Comparison of ENCODE assay signal across 1 cellular context in genomic region chr1:212485895-212486590, GRCh38.
TF ChIP-seq lines count a peak whose summit lies in the region.

No MANE protein-coding gene starts in this region.

TF ChIP-seq in K562, 482 proteins besides CTCF, POLR2A, EP300 and RAD21 (continued from another document and continues in another):
- no peak for TF ChIP-seq ZNF79 (CRISPR knock-in tag; IDR thresholded peaks at IDR 0.05; ENCODE audit: low read depth)
- TF ChIP-seq HNRNPUL1 (IDR thresholded peaks at IDR 0.05; ENCODE audit: low read length): no peak
- no peak for TF ChIP-seq SMARCA5 (IDR thresholded peaks at IDR 0.05)
- no peak for TF ChIP-seq KDM4B (IDR thresholded peaks at IDR 0.05; ENCODE audit: borderline replicate concordance in 2 of 2, low read depth in 1 of 2)
- TF ChIP-seq TCF7 (IDR thresholded peaks at IDR 0.05; ENCODE audit: borderline replicate concordance): no peak
- TF ChIP-seq BRF1 (IDR thresholded peaks at IDR 0.05; ENCODE audit: borderline replicate concordance, extremely low read depth, insufficient read length): no peak
- no peak for TF ChIP-seq BRD4 (IDR thresholded peaks at IDR 0.05)
- no peak for TF ChIP-seq THRA (IDR thresholded peaks at IDR 0.05)
- TF ChIP-seq KAT7 (CRISPR knock-in tag; IDR thresholded peaks at IDR 0.05; ENCODE audit: borderline replicate concordance): no peak
- TF ChIP-seq MYBL2 (IDR thresholded peaks at IDR 0.05; ENCODE audit: low read depth): no peak
- TF ChIP-seq MYBL2 (CRISPR knock-in tag; IDR thresholded peaks at IDR 0.05; ENCODE audit: borderline replicate concordance): no peak
- no peak; the same call in 1 of the 2 replicates for TF ChIP-seq NCOR1 (IDR thresholded peaks at IDR 0.05)
- no peak for TF ChIP-seq ZNF512 (tag; IDR thresholded peaks at IDR 0.05)
- no peak for TF ChIP-seq ZFP91 (CRISPR knock-in tag; IDR thresholded peaks at IDR 0.05)
- TF ChIP-seq USF1 (CRISPR knock-in tag; IDR thresholded peaks at IDR 0.05): peak; percentile 53; the same call in 1 of the 2 replicates
- no peak for TF ChIP-seq SETDB1 (IDR thresholded peaks at IDR 0.05; ENCODE audit: low read length)
- no peak for TF ChIP-seq RBM14 (IDR thresholded peaks at IDR 0.05; ENCODE audit: borderline replicate concordance, insufficient read depth, low read depth, low read length)
- TF ChIP-seq ZNF184 (CRISPR knock-in tag; IDR thresholded peaks at IDR 0.05): no peak
- no peak for TF ChIP-seq MLLT1 (IDR thresholded peaks at IDR 0.05)
- no peak for TF ChIP-seq TBL1XR1 (IDR thresholded peaks at IDR 0.05; ENCODE audit: low read length in 2 of 2)
- no peak for TF ChIP-seq SRSF9 (IDR thresholded peaks at IDR 0.05; ENCODE audit: borderline replicate concordance, low read depth, low read length)
- no peak for TF ChIP-seq TRIM28 (IDR thresholded peaks at IDR 0.05)
- no peak for TF ChIP-seq ZNF197 (CRISPR knock-in tag; IDR thresholded peaks at IDR 0.05; ENCODE audit: low read depth)
- TF ChIP-seq DEAF1 (CRISPR knock-in tag; IDR thresholded peaks at IDR 0.05): no peak
- TF ChIP-seq ZNF561 (CRISPR knock-in tag; conservative IDR thresholded peaks at IDR 0.05): no peak
- TF ChIP-seq ZNF551 (CRISPR knock-in tag; IDR thresholded peaks at IDR 0.05): no peak
- no peak for TF ChIP-seq HDAC3 (IDR thresholded peaks at IDR 0.05; ENCODE audit: borderline replicate concordance, partially characterized antibody)
- TF ChIP-seq EHMT2 (IDR thresholded peaks at IDR 0.05): no peak
- TF ChIP-seq TCF15 (CRISPR knock-in tag; IDR thresholded peaks at IDR 0.05): no peak
- TF ChIP-seq KDM1A (IDR thresholded peaks at IDR 0.05): peak in 1 of 2 experiments; percentile 34; a peak in 2 of 4 replicates
- no peak for TF ChIP-seq FOXA3 (CRISPR knock-in tag; conservative IDR thresholded peaks at IDR 0.05 in 1 of 2, IDR thresholded peaks at IDR 0.05 in 1 of 2)
- TF ChIP-seq CSDE1 (IDR thresholded peaks at IDR 0.05): no peak
- no peak for TF ChIP-seq RBM39 (optimal IDR thresholded peaks at IDR 0.05; ENCODE audit: low read depth, low read length)
- no peak for TF ChIP-seq STAT5A (IDR thresholded peaks at IDR 0.05; ENCODE audit: borderline replicate concordance, low read length)
- TF ChIP-seq ARID2 (IDR thresholded peaks at IDR 0.05): no peak
- no peak for TF ChIP-seq PCBP2 (IDR thresholded peaks at IDR 0.05; ENCODE audit: low read depth, low read length, poor library complexity, severe bottlenecking)
- TF ChIP-seq TBP (optimal IDR thresholded peaks at IDR 0.05; ENCODE audit: low read depth, low read length): no peak
- TF ChIP-seq ELK1 (CRISPR knock-in tag; IDR thresholded peaks at IDR 0.05): no peak
- TF ChIP-seq HNRNPL (IDR thresholded peaks at IDR 0.05; ENCODE audit: low read depth, low read length): no peak
- TF ChIP-seq PHB2 (IDR thresholded peaks at IDR 0.05; ENCODE audit: low read depth): no peak
- TF ChIP-seq ZNF589 (CRISPR knock-in tag; IDR thresholded peaks at IDR 0.05; ENCODE audit: low read depth): peak; percentile 95; the same call in 1 of the 2 replicates
- 0 out of 2 replicates have a peak, but pooled peaks have one; percentile 21 for TF ChIP-seq ZKSCAN1 (IDR thresholded peaks at IDR 0.05; ENCODE audit: low read depth, low read length)
- TF ChIP-seq MYNN (IDR thresholded peaks at IDR 0.05): no peak
- no peak for TF ChIP-seq MYNN (CRISPR knock-in tag; IDR thresholded peaks at IDR 0.05)
- TF ChIP-seq MBD2 (IDR thresholded peaks at IDR 0.05; ENCODE audit: borderline replicate concordance, low read depth): no peak
- TF ChIP-seq TRIM25 (IDR thresholded peaks at IDR 0.05; ENCODE audit: borderline replicate concordance): no peak
- TF ChIP-seq RFX7 (CRISPR knock-in tag; IDR thresholded peaks at IDR 0.05): no peak
- TF ChIP-seq ZNF316 (IDR thresholded peaks at IDR 0.05): no peak
- TF ChIP-seq CHD1 (IDR thresholded peaks at IDR 0.05; ENCODE audit: low read length): no peak
- TF ChIP-seq HOXB6 (CRISPR knock-in tag; IDR thresholded peaks at IDR 0.05; ENCODE audit: borderline replicate concordance): no peak
- TF ChIP-seq CXXC5 (CRISPR knock-in tag; IDR thresholded peaks at IDR 0.05): peak; percentile 59
- peak; percentile 35; the same call in 1 of the 2 replicates for TF ChIP-seq VEZF1 (CRISPR knock-in tag; IDR thresholded peaks at IDR 0.05)
- no peak for TF ChIP-seq NFIC (IDR thresholded peaks at IDR 0.05)
- no peak for TF ChIP-seq ARNT (IDR thresholded peaks at IDR 0.05)
- no peak for TF ChIP-seq NELFE (IDR thresholded peaks at IDR 0.05; ENCODE audit: insufficient read depth, insufficient read length)
